14 cellular contexts compared by ENCODE assay signal in genomic region chr4:40269133-40269532, GRCh38.
DNase-seq lines count a peak whose midpoint lies in the region; ATAC-seq and TF ChIP-seq lines count a peak whose summit lies in the region.
"Had no signal": no experiment of that assay in that cellular context is flagged by ENCODE, and none has a peak within 500 bp of the region (broad histone marks: within the 10 kb centered on the region; RNA-seq: fewer than 3 reads in every experiment).

No MANE protein-coding gene starts in this region.

- H3K9me3 Mint-ChIP-seq in CD8-positive, alpha-beta T cell = no peaks in the 10 kb centered on the region
- no peaks in the 10 kb centered on the region for H3K9me3 Mint-ChIP-seq in central memory CD8-positive, alpha-beta T cell
- H3K9me3 Mint-ChIP-seq: GM23338 had no signal

- intact Hi-C loops in CD8-positive, alpha-beta T cell (cut with DNase I, micrococcal nuclease) = loop anchor here in 1 of 2 experiments (5.0 kb wide), 1 partner anchor 38 kb away; no protein-coding TSS in a partner anchor
- intact Hi-C loops in Panc1 (cut with micrococcal nuclease; ENCODE audit: unreplicated experiment) = no loop called here

- in situ Hi-C loops in Panc1 (cut with HindIII; ENCODE audit: low pct_unique_long_range_greater_than_20kb, low sequenced_read_pairs) = no loop called here

- peaks cover 68% of the 10 kb centered on the region for H3K4me1 Mint-ChIP-seq in CD8-positive, alpha-beta T cell (ENCODE audit: low read depth)
- H3K4me1 Mint-ChIP-seq in central memory CD8-positive, alpha-beta T cell = peaks cover 47% of the 10 kb centered on the region

- H3K27me3 ChIP-seq in CD8-positive, alpha-beta T cell (ENCODE audit: insufficient read depth, low read length) = no peaks in the 10 kb centered on the region
- H3K27me3 ChIP-seq in Panc1 (ENCODE audit: control insufficient read depth, insufficient read depth, low read length) = no peaks in the 10 kb centered on the region
- H3K27me3 ChIP-seq: BE2C had no signal

- TF ChIP-seq CTCF in CD8-positive, alpha-beta T cell (IDR thresholded peaks at IDR 0.05) = no peak
- TF ChIP-seq CTCF in Panc1 (IDR thresholded peaks at IDR 0.05) = no peak

- CTCF ChIA-PET in CD8-positive, alpha-beta T cell (lab: Charles Lee) = interaction anchor here (0.7 to 1.6 kb wide), 3 partner anchors 21 to 120 kb away, joined by 3 to 5 read pairs (median 3); no protein-coding TSS in a partner anchor
- CTCF ChIA-PET in Panc1 (lab: Charles Lee) = no interaction called here

- no peak overlapping the region for H3K27ac ChIP-seq in CD8-positive, alpha-beta T cell (ENCODE audit: low read depth, low read length)
- H3K27ac ChIP-seq in Panc1 (ENCODE audit: low read length) = peak overlapping the region; percentile 4; the same call in 1 of the 2 replicates
- H3K27ac ChIP-seq: C4-2B, HL-60 had no signal

- no peak for DNase-seq in CD8-positive, alpha-beta T cell
- DNase-seq in Panc1 (ENCODE audit: low read depth, low spot score) = no peak
- DNase-seq in central memory CD8-positive, alpha-beta T cell (ENCODE audit: low spot score in 2 of 2) = no peak
- no peak for DNase-seq in HuH-7 (ENCODE audit: low spot score)
- no peak for DNase-seq in NCI-H345 treated with DMSO at 0.1 percent for 48 hours (lab: John Stamatoyannopoulos, UW; ENCODE audit: unreplicated experiment)
- DNase-seq: BE2C, DMS79, H7 had no signal

- H3K27ac Mint-ChIP-seq in CD8-positive, alpha-beta T cell = peak overlapping the region; percentile 77
- H3K27ac Mint-ChIP-seq in central memory CD8-positive, alpha-beta T cell (ENCODE audit: low read depth) = peak overlapping the region; percentile 35
- H3K27ac Mint-ChIP-seq: GM23338 had no signal

- BruUV-seq in Panc1 (replicated peaks; lab: Mats Ljungman, UMichigan) = no TSS peak

- no peaks in the 10 kb centered on the region for H3K36me3 ChIP-seq in CD8-positive, alpha-beta T cell (ENCODE audit: insufficient read depth, low read length)
- H3K36me3 ChIP-seq in Panc1 (ENCODE audit: control insufficient read depth, insufficient read depth, low read length) = no peaks in the 10 kb centered on the region
- H3K36me3 ChIP-seq: BE2C had no signal

- peaks cover 44% of the 10 kb centered on the region for H3K4me1 ChIP-seq in CD8-positive, alpha-beta T cell (ENCODE audit: insufficient read depth, low read length)
- no peaks in the 10 kb centered on the region for H3K4me1 ChIP-seq in Panc1 (ENCODE audit: control insufficient read depth, insufficient read depth, low read length)

- H3K9me3 ChIP-seq in CD8-positive, alpha-beta T cell (ENCODE audit: low read length) = no peaks in the 10 kb centered on the region
- no peaks in the 10 kb centered on the region for H3K9me3 ChIP-seq in Panc1 (ENCODE audit: control insufficient read depth, insufficient read depth, low read depth, low read length)
- H3K9me3 ChIP-seq: A549, BE2C had no signal

- no peak overlapping the region for H3K4me3 ChIP-seq in CD8-positive, alpha-beta T cell (ENCODE audit: low read depth, low read length)
- H3K4me3 ChIP-seq in Panc1 (ENCODE audit: low read depth in 2 of 2, low read length in 2 of 2) = no peak overlapping the region
- H3K4me3 ChIP-seq: A549, GM12878, GM23338 had no signal

- POLR2A ChIA-PET in CD8-positive, alpha-beta T cell (lab: Charles Lee) = no interaction called here
- POLR2A ChIA-PET in Panc1 (lab: Charles Lee) = no interaction called here

- no peak overlapping the region for H3K4me3 Mint-ChIP-seq in CD8-positive, alpha-beta T cell
- H3K4me3 Mint-ChIP-seq in central memory CD8-positive, alpha-beta T cell = no peak overlapping the region
- H3K4me3 Mint-ChIP-seq: GM23338 had no signal

- H3K27me3 Mint-ChIP-seq in CD8-positive, alpha-beta T cell (ENCODE audit: low read depth) = no peaks in the 10 kb centered on the region
- no peaks in the 10 kb centered on the region for H3K27me3 Mint-ChIP-seq in central memory CD8-positive, alpha-beta T cell

- ATAC-seq in CD8-positive, alpha-beta T cell = no peak
- no peak for ATAC-seq in Panc1
- ATAC-seq in central memory CD8-positive, alpha-beta T cell (replicated peaks; ENCODE audit: extremely low read depth, poor library complexity, severe bottlenecking) = no peak
- ATAC-seq in GM21528 (IDR thresholded peaks at IDR 0.05; ENCODE audit: low FRiP score, unreplicated experiment) = no peak
- ATAC-seq: A549, GM12878, GM23338 had no signal

- H3K36me3 Mint-ChIP-seq in CD8-positive, alpha-beta T cell = peaks cover 4% of the 10 kb centered on the region
- H3K36me3 Mint-ChIP-seq in central memory CD8-positive, alpha-beta T cell (ENCODE audit: insufficient read depth) = peaks cover 3% of the 10 kb centered on the region
